Comparison of ENCODE assay signal across 28 cellular contexts in genomic region chr1:246320286-246320685, GRCh38.
A peak's percentile ranks its signal among the peaks of the same experiment; 100 is the strongest.
DNase-seq lines count a peak whose midpoint lies in the region; ATAC-seq lines count a peak whose summit lies in the region.
"Had no signal": no experiment of that assay in that cellular context is flagged by ENCODE, and none has a peak within 500 bp of the region (broad histone marks: within the 10 kb centered on the region; RNA-seq: fewer than 3 reads in every experiment).

No MANE protein-coding gene starts in this region.

- no peaks in the 10 kb centered on the region for H3K36me3 Mint-ChIP-seq in T-helper 17 cell (ENCODE audit: low read depth)

- no peak overlapping the region for H3K27ac Mint-ChIP-seq in T-helper 17 cell

- H3K9me3 ChIP-seq in T-helper 17 cell (ENCODE audit: control insufficient read depth, low read length, poor library complexity, severe bottlenecking): no peaks in the 10 kb centered on the region
- H3K9me3 ChIP-seq: adrenal gland, stomach, upper lobe of left lung had no signal

- H3K4me1 Mint-ChIP-seq in T-helper 17 cell: peaks cover 3% of the 10 kb centered on the region

- DNase-seq in NCI-H82 (lab: John Stamatoyannopoulos, UW) (peak; percentile 25), NCI-H82 treated with DMSO at 0.1 percent for 48 hours (lab: John Stamatoyannopoulos, UW; ENCODE audit: unreplicated experiment) (no peak), NOMO-1 (lab: John Stamatoyannopoulos, UW; ENCODE audit: unreplicated experiment in 2 of 2) (peak; percentile 36 to 76), dermis microvascular lymphatic vessel endothelial cell (ENCODE audit: low read depth in 2 of 2) (peak; percentile 73 to 81), T-helper 17 cell (no peak)
- DNase-seq: 8988T; activated gamma-delta T cell; adrenal gland; C1 segment of cervical spinal cord; cortex of kidney; DMS153; GDM1; Karpas-422; mammary epithelial cell; NCI-H1417; NCI-H2107; NCI-H510A treated with DMSO at 0.1 percent for 48 hours; occipital lobe; retina; Right ventricle myocardium superior; stimulated activated CD4-positive, alpha-beta T cell treated with anti-CD3 and anti-CD28 coated beads, Interleukin-4, amount 100 ng/mL, for 4 hours; stomach; upper lobe of left lung; WERI-Rb-1 had no signal

- H3K27me3 Mint-ChIP-seq in T-helper 17 cell: no peaks in the 10 kb centered on the region

- ATAC-seq in T-helper 17 cell: no peak
- ATAC-seq in HG02938 (IDR thresholded peaks at IDR 0.05; ENCODE audit: unreplicated experiment): no peak
- ATAC-seq in GM21515 (IDR thresholded peaks at IDR 0.05; ENCODE audit: unreplicated experiment): no peak
- no peak for ATAC-seq in HG03045 (IDR thresholded peaks at IDR 0.05; ENCODE audit: unreplicated experiment)
- ATAC-seq: GM12878 had no signal

- no peak overlapping the region for H3K4me3 Mint-ChIP-seq in T-helper 17 cell

Comparison
In these comparisons a context has a peak if more than half of its experiments do, and no peak if none do; other contexts are left out.
1. DNase-seq: peak in NCI-H82 (single experiment), NOMO-1 (2 of 2) and dermis microvascular lymphatic vessel endothelial cell (2 of 2); none in NCI-H82 treated with DMSO at 0.1 percent for 48 hours (single experiment) and T-helper 17 cell (0 of 3).